8 cellular contexts compared by ENCODE assay signal in genomic region chr14:64800000-64800399, GRCh38.
DNase-seq lines count a peak whose midpoint lies in the region; ATAC-seq, FAIRE-seq and TF ChIP-seq lines count a peak whose summit lies in the region.

No MANE protein-coding gene starts in this region.

- CTCF ChIA-PET in K562 (lab: Yijun Ruan, JAX; ENCODE audit: low intra/inter-chr PET ratio), result no interaction called here

- H3K27ac ChIP-seq in KMS-11 (no peak overlapping the region), K562 (ENCODE audit: extremely low read depth, low read depth, low read length) (no peak overlapping the region)

- H2AFZ ChIP-seq in KMS-11 (ENCODE audit: low read depth), result peak overlapping the region; percentile 10; the same call in 1 of the 2 replicates
- H2AFZ ChIP-seq in K562 (ENCODE audit: low read depth, low read length), result no peak overlapping the region

- no peak for FAIRE-seq in K562 (lab: Jason Lieb, UNC)

- H3K27me3 ChIP-seq in KMS-11 (ENCODE audit: insufficient read depth, low read depth) (no peaks in the 10 kb centered on the region), K562 (ENCODE audit: control insufficient read depth in 2 of 2, insufficient read depth in 2 of 2, low read length in 2 of 2) (no peaks in the 10 kb centered on the region)

- TF ChIP-seq POLR2A in K562 (conservative IDR thresholded peaks at IDR 0.05), result no peak

- no peaks in the 10 kb centered on the region for H3K9me3 ChIP-seq in K562 (replicated peaks; ENCODE audit: control insufficient read depth, insufficient read depth, low read depth, low read length)

- intact Hi-C loops in K562 (cut with micrococcal nuclease), result loop anchor here (5.0 kb wide), 1 partner anchor 92 kb away; no protein-coding TSS in a partner anchor

- H3K36me3 ChIP-seq in KMS-11 (ENCODE audit: insufficient read depth) (no peaks in the 10 kb centered on the region), K562 (ENCODE audit: control insufficient read depth, insufficient read depth, low read length) (peaks cover 96% of the 10 kb centered on the region; the same call in 2 of the 3 replicates)

- no peak for ATAC-seq in K562
- ATAC-seq in left lobe of liver, result peak; percentile 78
- no peak for ATAC-seq in HG02610 (IDR thresholded peaks at IDR 0.05; ENCODE audit: unreplicated experiment)
- ATAC-seq in GM21381 (IDR thresholded peaks at IDR 0.05; ENCODE audit: unreplicated experiment), result no peak

- H3K4me2 ChIP-seq in KMS-11 (no peak overlapping the region), K562 (ENCODE audit: insufficient read depth, low read length) (no peak overlapping the region)

- H3K4me3 ChIP-seq in KMS-11 (IDR thresholded peaks at IDR 0.05; ENCODE audit: insufficient read depth, low read depth, low read length) (no peak overlapping the region), K562 (no peak overlapping the region)

- TF ChIP-seq RAD21 in K562 (CRISPR knock-in tag; conservative IDR thresholded peaks at IDR 0.05 in 1 of 2, IDR thresholded peaks at IDR 0.05 in 1 of 2), result no peak

- TF ChIP-seq EP300 in K562 (IDR thresholded peaks at IDR 0.05; ENCODE audit: low read length), result no peak

- no peaks in the 10 kb centered on the region for H3K9me1 ChIP-seq in K562 (ENCODE audit: control insufficient read depth, insufficient read depth, low read length)

- no peaks in the 10 kb centered on the region for H3K79me2 ChIP-seq in KMS-11 (ENCODE audit: insufficient read depth, low read depth)
- H3K79me2 ChIP-seq in K562 (ENCODE audit: control insufficient read depth, insufficient read depth, low read length), result no peaks in the 10 kb centered on the region

- H3K4me1 ChIP-seq in KMS-11 (ENCODE audit: low read depth, poor library complexity, severe bottlenecking) (no peaks in the 10 kb centered on the region), K562 (replicated peaks in 1 of 2; ENCODE audit: control insufficient read depth in 2 of 2, insufficient read depth in 2 of 2, low read length in 2 of 2) (no peaks in the 10 kb centered on the region)

- DNase-seq in DMS 273 (lab: John Stamatoyannopoulos, UW; ENCODE audit: unreplicated experiment) (peak; percentile 59), K562 (ENCODE audit: extremely low read depth in 1 of 4, low spot score in 3 of 4) (no peak), left lobe of liver (ENCODE audit: low spot score) (no peak), NCI-H2227 (lab: John Stamatoyannopoulos, UW; ENCODE audit: unreplicated experiment) (no peak)
- DNase-seq in central memory CD4-positive, alpha-beta T cell, result no peak

- H4K20me1 ChIP-seq in KMS-11 (ENCODE audit: insufficient read depth) (no peaks in the 10 kb centered on the region), K562 (replicated peaks; ENCODE audit: control insufficient read depth, insufficient read depth, low read length) (no peaks in the 10 kb centered on the region)

- POLR2A ChIA-PET in K562 (lab: Yijun Ruan, JAX), result interaction anchor here (0.6 kb wide), 1 partner anchor 272 kb away, joined by 3 read pairs; no protein-coding TSS in a partner anchor

- 100% methylated on average over 1 of the region's 3 CpGs for WGBS in K562 (ENCODE audit: insufficient coverage, low coverage, missing lambda C conversion rate)

- TF ChIP-seq CTCF in KMS-11 (conservative IDR thresholded peaks at IDR 0.05; ENCODE audit: low read depth, low read length) (peak; percentile 68), K562 (IDR thresholded peaks at IDR 0.05 in 2 of 3, conservative IDR thresholded peaks at IDR 0.05 in 1 of 3; ENCODE audit: insufficient read depth in 2 of 3, low read depth in 1 of 3, low read length in 3 of 3) (peak in 2 of 3 experiments; percentile 6 to 13; a peak in 1 of 6 replicates)

- no peak overlapping the region for H3K9ac ChIP-seq in KMS-11
- no peak overlapping the region for H3K9ac ChIP-seq in K562 (ENCODE audit: insufficient read depth in 1 of 2, low read depth in 2 of 2, low read length in 2 of 2)

- in situ Hi-C loops in K562 (cut with MboI), result no loop called here

- no TSS peak for BruUV-seq in K562 (replicated peaks; lab: Mats Ljungman, UMichigan)

TF ChIP-seq in K562, 482 proteins besides CTCF, POLR2A, EP300 and RAD21:
- TF ChIP-seq NCOA2 (IDR thresholded peaks at IDR 0.05; ENCODE audit: partially characterized antibody in 2 of 2), result no peak
- TF ChIP-seq ELF2 (CRISPR knock-in tag; IDR thresholded peaks at IDR 0.05), result no peak
- no peak for TF ChIP-seq CBFA2T3 (IDR thresholded peaks at IDR 0.05)
- no peak for TF ChIP-seq PML (IDR thresholded peaks at IDR 0.05; ENCODE audit: low read length)
- TF ChIP-seq KDM4B (IDR thresholded peaks at IDR 0.05; ENCODE audit: borderline replicate concordance in 2 of 2, low read depth in 1 of 2), result no peak
- TF ChIP-seq PRPF4 (IDR thresholded peaks at IDR 0.05; ENCODE audit: insufficient read depth, low read depth, low read length, poor library complexity, severe bottlenecking), result no peak
- TF ChIP-seq EWSR1 (IDR thresholded peaks at IDR 0.05; ENCODE audit: borderline replicate concordance, low read depth, partially characterized antibody), result no peak
- no peak for TF ChIP-seq MBD1 (CRISPR knock-in tag; IDR thresholded peaks at IDR 0.05)
